26 cellular contexts compared by ENCODE assay signal in the genomic region with DNA sequence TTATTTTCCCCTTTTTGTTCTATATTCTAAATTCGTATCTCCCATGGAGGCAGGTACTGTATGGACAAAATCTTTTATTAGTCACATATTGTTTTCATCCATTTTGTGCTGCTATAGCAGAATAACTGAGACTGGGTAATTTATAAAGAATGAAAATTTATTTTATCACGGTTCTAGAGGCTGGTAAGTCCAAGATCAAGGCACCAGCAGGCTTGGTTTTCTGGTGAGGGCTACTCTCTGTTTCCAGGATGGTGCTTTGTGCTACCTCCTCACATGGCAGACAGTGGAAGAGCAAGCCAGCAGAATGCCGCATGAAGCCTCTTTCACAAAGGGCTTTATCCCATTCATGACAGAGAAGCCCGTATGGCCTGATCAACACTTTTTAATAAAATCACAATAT.
"Had no signal": no experiment of that assay in that cellular context is flagged by ENCODE, and none has a peak within 500 bp of the region (broad histone marks: within the 10 kb centered on the region; RNA-seq: fewer than 3 reads in every experiment).

No MANE protein-coding gene starts in this region.

- H3K9me3 ChIP-seq: colonic mucosa, esophagus muscularis mucosa, esophagus squamous epithelium, gastrocnemius medialis, gastroesophageal sphincter, heart left ventricle, heart right ventricle had no signal

- H3K4me1 ChIP-seq: colonic mucosa, foreskin keratinocyte had no signal

- ATAC-seq: gastrocnemius medialis, gastroesophageal sphincter, heart left ventricle, heart right ventricle had no signal

- FAIRE-seq: endometrium, endothelial cell of umbilical vein, frontal cortex had no signal

- H3K27ac ChIP-seq: colonic mucosa, coronary artery, dorsolateral prefrontal cortex, epithelial cell of prostate, esophagus muscularis mucosa, esophagus squamous epithelium, foreskin keratinocyte, gastrocnemius medialis, gastroesophageal sphincter, heart left ventricle, heart right ventricle had no signal

- H3K36me3 ChIP-seq: colonic mucosa, esophagus squamous epithelium, gastrocnemius medialis, gastroesophageal sphincter, heart left ventricle, heart right ventricle had no signal

- H3K27me3 ChIP-seq: colonic mucosa, dorsolateral prefrontal cortex, esophagus muscularis mucosa, esophagus squamous epithelium, foreskin keratinocyte, gastrocnemius medialis, gastroesophageal sphincter, heart left ventricle, heart right ventricle had no signal

- H3K4me3 ChIP-seq: colonic mucosa, coronary artery, dorsolateral prefrontal cortex, esophagus muscularis mucosa, esophagus squamous epithelium, gastrocnemius medialis, gastroesophageal sphincter, heart left ventricle, heart right ventricle had no signal

- DNase-seq: colonic mucosa; cortex of kidney; dermis blood vessel endothelial cell; dorsolateral prefrontal cortex; effector CD4-positive, alpha-beta T cell; effector CD8-positive, alpha-beta T cell; effector memory CD4-positive, alpha-beta T cell; effector memory CD8-positive, alpha-beta T cell; endodermal cell; erythroblast; esophagus squamous epithelium; foreskin fibroblast; foreskin keratinocyte; foreskin melanocyte; gastrocnemius medialis; glutamatergic neuron; head of caudate nucleus; heart left ventricle; heart right ventricle had no signal
